In the genomic region with DNA sequence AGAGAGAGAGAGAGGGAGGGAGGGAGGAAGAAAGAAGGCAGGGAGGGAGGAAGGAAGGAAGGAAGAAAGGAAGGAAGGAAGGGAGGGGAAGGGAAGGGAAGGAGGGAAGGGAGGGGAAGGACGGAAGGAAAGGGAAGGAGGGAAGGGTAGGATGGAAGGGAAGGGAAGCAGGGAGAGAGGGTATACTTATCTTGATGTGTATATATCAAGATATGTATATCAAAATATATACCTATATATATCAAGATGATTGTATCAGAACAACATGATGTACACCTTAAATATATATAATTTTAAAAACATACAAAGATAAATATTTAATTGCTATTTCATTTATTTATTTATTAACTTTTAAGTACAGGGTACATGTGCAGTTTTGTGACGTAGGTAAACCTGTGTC, we compare ENCODE assay signal across 34 cellular contexts.
"Had no signal": no experiment of that assay in that cellular context is flagged by ENCODE, and none has a peak within 500 bp of the region (broad histone marks: within the 10 kb centered on the region; RNA-seq: fewer than 3 reads in every experiment).

No MANE protein-coding gene starts in this region.

- H3K4me3 ChIP-seq: MG63 had no signal

- DNase-seq: Karpas-422, Kasumi-1, MG63, MM.1S, MV-4-11, NCI-H1048, NCI-H1092, NCI-H1092 treated with DMSO at 0.1 percent for 48 hours, NCI-H1105, NCI-H1105 treated with DMSO at 0.1 percent for 48 hours, NCI-H1417, NCI-H1417 treated with DMSO at 0.1 percent for 48 hours, NCI-H1436, NCI-H1436 treated with DMSO at 0.1 percent for 48 hours, NCI-H146, NCI-H1694, NCI-H1694 treated with DMSO at 0.1 percent for 48 hours, NCI-H187, NCI-H187 treated with DMSO at 0.1 percent for 48 hours, NCI-H1930, NCI-H2029, NCI-H2029 treated with DMSO at 0.1 percent for 48 hours, NCI-H2081, NCI-H2081 treated with DMSO at 0.1 percent for 48 hours, NCI-H2107, NCI-H2171, NCI-H2171 treated with DMSO at 0.1 percent for 48 hours, NCI-H2227 treated with DMSO at 0.1 percent for 48 hours, NCI-H226, NCI-H345, NCI-H446, NCI-H446 treated with DMSO at 0.1 percent for 48 hours, NCI-H510A, NCI-H510A treated with DMSO at 0.1 percent for 48 hours had no signal

- H3K9me3 ChIP-seq: MG63 had no signal

- H3K36me3 ChIP-seq: MG63 had no signal
